ENCODE assay signal across 22 cellular contexts in genomic region chr6:20033697-20034407, GRCh38.
"Had no signal": no experiment of that assay in that cellular context is flagged by ENCODE, and none has a peak within 500 bp of the region (broad histone marks: within the 10 kb centered on the region; RNA-seq: fewer than 3 reads in every experiment).

No MANE protein-coding gene starts in this region.

- DNase-seq: activated CD4-positive, alpha-beta T cell treated with anti-CD3 and anti-CD28 coated beads, Interleukin-2, amount 10 ng/mL, durations not matched to agents 7 days and 5 days; activated CD8-positive, alpha-beta T cell treated with anti-CD3 and anti-CD28 coated beads, Interleukin-2, amount 10 ng/mL, durations not matched to agents 7 days and 5 days; activated naive CD4-positive, alpha-beta T cell treated with anti-CD3 and anti-CD28 coated beads for 36 hours; activated naive CD8-positive, alpha-beta T cell treated with anti-CD3 and anti-CD28 coated beads, Interleukin-2, amount 50 U/mL, for 24 hours; activated T-cell treated with anti-CD3 and anti-CD28 coated beads, Interleukin-2, amount 50 U/mL, for 24 hours; anterior cingulate cortex; caudate nucleus; dorsolateral prefrontal cortex; hypothalamus; sigmoid colon; stimulated activated naive B cell treated with anti-CD40 and anti-IgM and Interleukin-4, amounts not matched to agents 10 μg/mL and 1 μg/mL and 100 μg/mL, for 72 hours; T-helper 9 cell; upper lobe of left lung had no signal

- H3K4me3 ChIP-seq: dorsolateral prefrontal cortex, lung, sigmoid colon, thoracic aorta, upper lobe of left lung had no signal

- H3K9me3 ChIP-seq: sigmoid colon, thoracic aorta, upper lobe of left lung had no signal

- H3K27ac Mint-ChIP-seq: activated CD4-positive, alpha-beta T cell treated with anti-CD3 and anti-CD28 coated beads, Interleukin-2, amount 10 ng/mL, durations not matched to agents 7 days and 5 days; activated CD8-positive, alpha-beta T cell treated with anti-CD3 and anti-CD28 coated beads, Interleukin-2, amount 10 ng/mL, durations not matched to agents 7 days and 5 days; activated naive CD4-positive, alpha-beta T cell treated with anti-CD3 and anti-CD28 coated beads for 36 hours; activated naive CD8-positive, alpha-beta T cell treated with anti-CD3 and anti-CD28 coated beads, Interleukin-2, amount 50 U/mL, for 24 hours; activated T-cell treated with anti-CD3 and anti-CD28 coated beads, Interleukin-2, amount 50 U/mL, for 24 hours; activated T-helper 2 cell treated with anti-CD3 and anti-CD28 coated beads, Interferon-gamma antibody, Interleukin-2, Interleukin-4, amounts not matched to agents 10 μg/mL and 5 μg/mL and 100 μg/mL, durations not matched to agents 14 hours and 24 hours and 36 hours; brain; mesothelial cell of epicardium; natural killer cell treated with Interleukin-12 subunit alpha and Interleukin-12 subunit beta and Interleukin-15 and Interleukin-18, amount 100 ng/mL, for 72 hours; stimulated activated naive B cell treated with anti-CD40 and anti-IgM and Interleukin-4, amounts not matched to agents 10 μg/mL and 1 μg/mL and 100 μg/mL, for 72 hours had no signal

- H3K36me3 ChIP-seq: sigmoid colon, thoracic aorta, upper lobe of left lung had no signal

- H3K27me3 ChIP-seq: upper lobe of left lung had no signal

- FAIRE-seq: frontal cortex, keratinocyte had no signal

- H3K4me3 Mint-ChIP-seq: activated CD4-positive, alpha-beta T cell treated with anti-CD3 and anti-CD28 coated beads, Interleukin-2, amount 10 ng/mL, durations not matched to agents 7 days and 5 days; activated CD8-positive, alpha-beta T cell treated with anti-CD3 and anti-CD28 coated beads, Interleukin-2, amount 10 ng/mL, durations not matched to agents 7 days and 5 days; activated naive CD4-positive, alpha-beta T cell treated with anti-CD3 and anti-CD28 coated beads for 36 hours; activated naive CD8-positive, alpha-beta T cell treated with anti-CD3 and anti-CD28 coated beads, Interleukin-2, amount 50 U/mL, for 24 hours; activated T-cell treated with anti-CD3 and anti-CD28 coated beads, Interleukin-2, amount 50 U/mL, for 24 hours; brain; mesothelial cell of epicardium; natural killer cell treated with Interleukin-12 subunit alpha and Interleukin-12 subunit beta and Interleukin-15 and Interleukin-18, amount 100 ng/mL, for 72 hours; stimulated activated naive B cell treated with anti-CD40 and anti-IgM and Interleukin-4, amounts not matched to agents 10 μg/mL and 1 μg/mL and 100 μg/mL, for 72 hours had no signal

- H3K4me1 Mint-ChIP-seq: activated CD4-positive, alpha-beta T cell treated with anti-CD3 and anti-CD28 coated beads, Interleukin-2, amount 10 ng/mL, durations not matched to agents 7 days and 5 days; activated naive CD8-positive, alpha-beta T cell treated with anti-CD3 and anti-CD28 coated beads, Interleukin-2, amount 50 U/mL, for 24 hours; mesothelial cell of epicardium; stimulated activated naive B cell treated with anti-CD40 and anti-IgM and Interleukin-4, amounts not matched to agents 10 μg/mL and 1 μg/mL and 100 μg/mL, for 72 hours had no signal

- H3K36me3 Mint-ChIP-seq: brain; mesothelial cell of epicardium; natural killer cell treated with Interleukin-12 subunit alpha and Interleukin-12 subunit beta and Interleukin-15 and Interleukin-18, amount 100 ng/mL, for 72 hours; stimulated activated naive B cell treated with anti-CD40 and anti-IgM and Interleukin-4, amounts not matched to agents 10 μg/mL and 1 μg/mL and 100 μg/mL, for 72 hours had no signal

- H3K27ac ChIP-seq: dorsolateral prefrontal cortex, parathyroid adenoma, sigmoid colon, thoracic aorta, upper lobe of left lung had no signal

- H3K9me3 Mint-ChIP-seq: activated CD4-positive, alpha-beta T cell treated with anti-CD3 and anti-CD28 coated beads, Interleukin-2, amount 10 ng/mL, durations not matched to agents 7 days and 5 days; activated naive CD4-positive, alpha-beta T cell treated with anti-CD3 and anti-CD28 coated beads for 36 hours; activated naive CD8-positive, alpha-beta T cell treated with anti-CD3 and anti-CD28 coated beads, Interleukin-2, amount 50 U/mL, for 24 hours; activated T-cell treated with anti-CD3 and anti-CD28 coated beads, Interleukin-2, amount 50 U/mL, for 24 hours; activated T-helper 2 cell treated with anti-CD3 and anti-CD28 coated beads, Interferon-gamma antibody, Interleukin-2, Interleukin-4, amounts not matched to agents 10 μg/mL and 5 μg/mL and 100 μg/mL, durations not matched to agents 14 hours and 24 hours and 36 hours; natural killer cell treated with Interleukin-12 subunit alpha and Interleukin-12 subunit beta and Interleukin-15 and Interleukin-18, amount 100 ng/mL, for 72 hours had no signal
